In the genomic region with DNA sequence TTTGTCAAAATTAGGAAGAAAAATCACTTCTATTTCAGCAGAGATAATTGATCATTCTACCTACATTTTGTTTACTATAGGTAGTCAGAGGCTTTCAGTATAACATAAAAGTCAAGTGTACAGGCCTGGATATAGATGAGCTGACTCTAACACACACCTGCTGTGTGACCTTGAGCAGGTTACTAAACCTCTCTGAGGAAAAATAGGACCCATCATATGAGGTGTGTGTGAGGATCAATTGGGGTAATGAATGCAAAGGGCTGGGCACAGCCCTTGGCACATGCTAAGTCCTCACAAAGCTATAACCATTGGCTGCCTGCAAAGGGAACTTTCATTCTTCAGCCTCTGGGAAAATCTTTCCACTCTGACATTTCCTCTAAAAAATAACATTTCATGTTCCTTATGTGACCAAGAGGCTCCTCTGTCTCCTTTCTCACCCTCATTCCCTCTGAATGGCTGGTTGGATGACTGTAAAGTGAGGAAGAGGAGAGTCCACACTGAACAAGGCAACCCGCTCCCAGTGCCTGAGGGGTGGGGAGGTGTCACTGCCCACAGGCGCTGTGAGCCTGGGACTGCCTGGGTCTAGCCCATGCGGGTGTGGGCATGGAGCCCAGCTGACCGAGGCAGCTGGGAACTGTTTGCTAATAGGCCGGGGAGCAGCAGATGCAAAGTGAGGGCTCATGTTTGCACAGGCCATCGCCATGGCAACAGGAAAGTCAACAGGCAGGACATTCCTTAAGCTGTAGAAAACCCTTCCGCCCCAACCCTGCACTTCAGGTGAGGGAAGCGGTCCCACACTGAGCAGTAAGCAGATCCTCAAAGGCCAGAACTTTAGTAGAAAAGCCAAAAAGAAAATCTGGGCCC, we compare ENCODE assay signal across 8 cellular contexts. TPM values are rescaled to one million over a fixed set of nuclear protein-coding genes. Genes with fewer than 3 reads are reported as not detected.
DNase-seq lines count a peak whose midpoint lies in the region; ATAC-seq and TF ChIP-seq lines count a peak whose summit lies in the region.

No MANE protein-coding gene starts in this region.

- H2AFZ ChIP-seq in trophoblast cell (ENCODE audit: insufficient read depth, low read length, poor library complexity): no peak overlapping the region

- TF ChIP-seq CTCF in cardiac muscle cell (IDR thresholded peaks at IDR 0.05; ENCODE audit: low read depth, low read length): no peak

- H3K4ac ChIP-seq in trophoblast cell (ENCODE audit: low read depth, low read length): peak overlapping the region; percentile 19

- H3K14ac ChIP-seq in trophoblast cell (ENCODE audit: low read length): peak overlapping the region; percentile 36

- peak overlapping the region; percentile 50 for H4K12ac ChIP-seq in trophoblast cell (ENCODE audit: low read depth, low read length)

- H2AK5ac ChIP-seq in trophoblast cell (ENCODE audit: low read length): peak overlapping the region; percentile 21

- H3K9me3 ChIP-seq in adipocyte (ENCODE audit: control insufficient read depth, low read length): no peaks in the 10 kb centered on the region
- H3K9me3 ChIP-seq in cardiac muscle cell (ENCODE audit: low read depth): no peaks in the 10 kb centered on the region
- no peaks in the 10 kb centered on the region for H3K9me3 ChIP-seq in trophoblast cell (ENCODE audit: insufficient read depth, low read depth, low read length)

- peak overlapping the region; percentile 37 for H2BK12ac ChIP-seq in trophoblast cell (ENCODE audit: low read length)

- DNase-seq in COR-L47 (lab: John Stamatoyannopoulos, UW) (peak; percentile 88), NCI-H1694 (lab: John Stamatoyannopoulos, UW) (peak; percentile 26), adipocyte (ENCODE audit: low read depth) (peak; percentile 98), cardiac muscle cell (ENCODE audit: low read depth in 1 of 2, low spot score in 1 of 2) (peak; percentile 95 to 99), trophoblast cell (peak; percentile 99)
- DNase-seq in activated CD4-positive, alpha-beta T cell treated with anti-CD3 and anti-CD28 coated beads, Interleukin-2, amount 50 U/mL, for 4 hours: no peak

- H3K36me3 ChIP-seq in adipocyte (ENCODE audit: control insufficient read depth, insufficient read depth, low read length, severe bottlenecking) (peaks cover 57% of the 10 kb centered on the region), cardiac muscle cell (no peaks in the 10 kb centered on the region), trophoblast cell (ENCODE audit: control insufficient read depth in 1 of 2, insufficient read depth in 2 of 2, low read length in 2 of 2) (peaks cover 6 to 17% of the 10 kb centered on the region in 2 experiments)

- peak overlapping the region; percentile 82 for H3K27ac ChIP-seq in cardiac muscle cell
- H3K27ac ChIP-seq in trophoblast cell (ENCODE audit: low read depth, low read length): peak overlapping the region; percentile 82

- H4K91ac ChIP-seq in trophoblast cell (ENCODE audit: low read depth, low read length): no peak overlapping the region

- H3K9ac ChIP-seq in adipocyte (ENCODE audit: low read length) (peak overlapping the region; percentile 53), trophoblast cell (ENCODE audit: low read length) (no peak overlapping the region)

- ATAC-seq in HG03045 (IDR thresholded peaks at IDR 0.05; ENCODE audit: unreplicated experiment) (no peak), GM21723 (IDR thresholded peaks at IDR 0.05; ENCODE audit: unreplicated experiment) (no peak)

- no CpG with 5 or more reads among the region's 8 CpGs for WGBS in trophoblast cell (ENCODE audit: extremely low coverage, insufficient coverage, insufficient read length)

- H3K27me3 ChIP-seq in adipocyte (replicated peaks; ENCODE audit: control insufficient read depth, insufficient read depth, low read length) (no peaks in the 10 kb centered on the region), cardiac muscle cell (no peaks in the 10 kb centered on the region), trophoblast cell (ENCODE audit: insufficient read depth, low read length) (no peaks in the 10 kb centered on the region)

- H3K18ac ChIP-seq in trophoblast cell (ENCODE audit: low read length): peak overlapping the region; percentile 63

- peaks cover 43% of the 10 kb centered on the region for H3K4me1 ChIP-seq in adipocyte (ENCODE audit: control insufficient read depth, insufficient read depth, low read length)
- peaks cover 18% of the 10 kb centered on the region for H3K4me1 ChIP-seq in cardiac muscle cell (ENCODE audit: low read depth)
- H3K4me1 ChIP-seq in trophoblast cell (ENCODE audit: control insufficient read depth in 1 of 2, insufficient read depth in 2 of 2, low read length in 2 of 2): peaks cover 14 to 16% of the 10 kb centered on the region in 2 experiments

- peak overlapping the region; percentile 42 for H3K4me2 ChIP-seq in trophoblast cell (ENCODE audit: low read length)

- H3K23ac ChIP-seq in trophoblast cell (ENCODE audit: low read length): no peak overlapping the region

- H2BK5ac ChIP-seq in trophoblast cell (ENCODE audit: low read depth, low read length, poor library complexity): peak overlapping the region; percentile 34

- no peak overlapping the region for H2BK120ac ChIP-seq in trophoblast cell (ENCODE audit: insufficient read depth, low read length, poor library complexity)

- H3K79me2 ChIP-seq in trophoblast cell (ENCODE audit: control insufficient read depth, insufficient read depth, low read length, poor library complexity): peaks cover 2% of the 10 kb centered on the region

- H3K4me3 ChIP-seq in adipocyte (ENCODE audit: low read length): peak overlapping the region; percentile 22
- no peak overlapping the region for H3K4me3 ChIP-seq in cardiac muscle cell
- peak overlapping the region; percentile 31 for H3K4me3 ChIP-seq in trophoblast cell (ENCODE audit: low read depth, low read length)

- peak overlapping the region; percentile 63 for H4K8ac ChIP-seq in trophoblast cell (ENCODE audit: low read depth, low read length)

- peaks cover 12% of the 10 kb centered on the region for H3K79me1 ChIP-seq in trophoblast cell (ENCODE audit: low read length)

RNA-seq across cellular contexts. Expression of gene MYOF, which starts 36.8 kb away (rescaled TPM):
- total RNA-seq in cardiac muscle cell: 18.1 and 22.4 TPM in 2 replicates
- 9.6 and 13.4 TPM in 2 replicates for polyA plus RNA-seq in cardiac muscle cell
- 105 and 106 TPM in 2 replicates for polyA plus RNA-seq in trophoblast cell (2013)

RNA-seq across cellular contexts. Expression of gene CEP55, which starts 51.1 kb away (rescaled TPM):
- 2.8 and 23.8 TPM in 2 replicates for total RNA-seq in cardiac muscle cell
- polyA plus RNA-seq in cardiac muscle cell: 3.1 and 25.9 TPM in 2 replicates
- polyA plus RNA-seq in trophoblast cell (2013): 26.3 and 28.5 TPM in 2 replicates

Comparison
In these comparisons a context has a peak if more than half of its experiments do, and no peak if none do; other contexts are left out.
1. DNase-seq: peak in COR-L47 (single experiment), NCI-H1694 (single experiment), adipocyte (single experiment), cardiac muscle cell (2 of 2) and trophoblast cell (2 of 2); none in activated CD4-positive, alpha-beta T cell treated with anti-CD3 and anti-CD28 coated beads, Interleukin-2, amount 50 U/mL, for 4 hours (0 of 2).